In genomic region chr10:17348111-17349008, GRCh38 we compare ENCODE assay signal across 9 cellular contexts.
DNase-seq lines count a peak whose midpoint lies in the region; ATAC-seq and TF ChIP-seq lines count a peak whose summit lies in the region.
"Had no signal": no experiment of that assay in that cellular context is flagged by ENCODE, and none has a peak within 500 bp of the region (broad histone marks: within the 10 kb centered on the region; RNA-seq: fewer than 3 reads in every experiment).

No MANE protein-coding gene starts in this region.

- H3K4me3 Mint-ChIP-seq in type B pancreatic cell, result peak overlapping the region; percentile 67
- H3K4me3 Mint-ChIP-seq: B cell had no signal

- peak overlapping the region; percentile 14 for H3K4me3 ChIP-seq in astrocyte of the spinal cord (ENCODE audit: low read depth, low read length)

- no peak for ATAC-seq in HG03432 (IDR thresholded peaks at IDR 0.05; ENCODE audit: unreplicated experiment)
- ATAC-seq in HG03095 (IDR thresholded peaks at IDR 0.05; ENCODE audit: unreplicated experiment), result no peak
- no peak for ATAC-seq in HG02588 (IDR thresholded peaks at IDR 0.05; ENCODE audit: unreplicated experiment)

- in situ Hi-C loops in astrocyte of the spinal cord (cut with HindIII; ENCODE audit: low sequenced_read_pairs), result no loop called here

- no peak for TF ChIP-seq CTCF in astrocyte of the spinal cord (IDR thresholded peaks at IDR 0.05; ENCODE audit: low read depth, low read length)
- no peak for TF ChIP-seq CTCF in type B pancreatic cell (conservative IDR thresholded peaks at IDR 0.05)

- no peaks in the 10 kb centered on the region for H3K27me3 Mint-ChIP-seq in type B pancreatic cell

- H3K27ac Mint-ChIP-seq in type B pancreatic cell, result peak overlapping the region; percentile 82
- H3K27ac Mint-ChIP-seq: B cell had no signal

- H3K4me1 Mint-ChIP-seq in type B pancreatic cell (ENCODE audit: unreplicated experiment), result peaks cover 11% of the 10 kb centered on the region
- H3K4me1 Mint-ChIP-seq: B cell had no signal

- H3K36me3 Mint-ChIP-seq in type B pancreatic cell, result no peaks in the 10 kb centered on the region

- H3K9me3 Mint-ChIP-seq in type B pancreatic cell, result peaks cover 4% of the 10 kb centered on the region

- DNase-seq in DMS53 (lab: John Stamatoyannopoulos, UW) (peak; percentile 30), DMS53 treated with DMSO at 0.1 percent for 48 hours (lab: John Stamatoyannopoulos, UW; ENCODE audit: unreplicated experiment) (no peak), astrocyte of the spinal cord (ENCODE audit: low read depth, low spot score) (peak; percentile 88), islet precursor cell (peak; percentile 69), type B pancreatic cell (ENCODE audit: extremely low spot score, unreplicated experiment) (no peak)

Comparison
In these comparisons a context has a peak if more than half of its experiments do, and no peak if none do; other contexts are left out.
1. DNase-seq: peak in DMS53 (single experiment), astrocyte of the spinal cord (single experiment) and islet precursor cell (single experiment); none in DMS53 treated with DMSO at 0.1 percent for 48 hours (single experiment) and type B pancreatic cell (single experiment).